Comparison of ENCODE assay signal across 8 cellular contexts in the genomic region with DNA sequence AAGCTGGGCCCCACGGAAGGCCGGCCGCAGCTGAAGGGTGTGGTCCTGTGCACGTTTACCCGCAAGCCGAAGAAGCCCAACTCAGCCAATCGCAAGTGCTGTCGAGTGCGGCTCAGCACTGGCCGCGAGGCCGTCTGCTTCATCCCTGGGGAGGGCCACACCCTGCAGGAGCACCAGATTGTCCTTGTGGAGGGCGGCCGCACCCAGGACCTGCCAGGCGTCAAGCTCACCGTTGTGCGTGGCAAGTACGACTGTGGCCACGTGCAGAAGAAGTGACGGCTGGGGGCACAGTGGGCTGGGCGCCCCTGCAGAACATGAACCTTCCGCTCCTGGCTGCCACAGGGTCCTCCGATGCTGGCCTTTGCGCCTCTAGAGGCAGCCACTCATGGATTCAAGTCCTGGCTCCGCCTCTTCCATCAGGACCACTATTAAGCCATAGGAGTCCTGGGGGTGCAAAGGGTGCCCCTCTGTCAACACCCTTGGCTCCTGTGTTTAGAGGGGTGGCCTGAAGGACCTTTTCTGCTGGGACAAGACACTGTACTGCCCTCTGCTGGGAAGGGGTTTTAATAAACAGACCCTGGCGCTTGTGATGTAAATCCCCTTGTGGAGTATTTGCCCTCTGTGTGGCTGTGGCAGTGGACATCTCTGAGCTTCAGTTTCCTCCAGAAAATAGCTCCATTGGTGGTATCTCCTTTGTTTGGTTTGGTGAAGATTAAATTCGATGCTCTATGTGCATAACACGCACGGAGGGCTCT. TPM values are rescaled to one million over a fixed set of nuclear protein-coding genes. Genes with fewer than 3 reads are reported as not detected.
DNase-seq lines count a peak whose midpoint lies in the region; ATAC-seq, FAIRE-seq and TF ChIP-seq lines count a peak whose summit lies in the region.

No MANE protein-coding gene starts in this region.

- H3K27ac Mint-ChIP-seq in CD4-positive, CD25-positive, alpha-beta regulatory T cell, result peak overlapping the region in 1 of 3 donors; percentile 40
- H3K27ac Mint-ChIP-seq in T-helper 2 cell treated with Interferon-gamma antibody and Interleukin-4, amounts not matched to agents 5 μg/mL and 100 μg/mL, for 36 hours, result no peak overlapping the region

- H3K4me3 ChIP-seq in CD4-positive, CD25-positive, alpha-beta regulatory T cell (ENCODE audit: low read depth, low read length), result no peak overlapping the region
- H3K4me3 ChIP-seq in epithelial cell of proximal tubule (ENCODE audit: low read depth, low read length), result no peak overlapping the region
- no peak overlapping the region for H3K4me3 ChIP-seq in small intestine (ENCODE audit: low read depth in 1 of 2, low read length in 2 of 2)

- no peak for ATAC-seq in CD4-positive, CD25-positive, alpha-beta regulatory T cell (ENCODE audit: low read depth in 2 of 2)

- H3K36me3 ChIP-seq in CD4-positive, CD25-positive, alpha-beta regulatory T cell (ENCODE audit: control insufficient read depth, insufficient read depth, low read length), result peaks cover 18% of the 10 kb centered on the region
- no peaks in the 10 kb centered on the region for H3K36me3 ChIP-seq in small intestine (ENCODE audit: control insufficient read depth in 2 of 2, insufficient read depth in 2 of 2, low read length in 2 of 2)

- peaks cover 0 to 4% (median 0%) of the 10 kb centered on the region in 7 donors for H3K9me3 Mint-ChIP-seq in CD4-positive, CD25-positive, alpha-beta regulatory T cell
- no peaks in the 10 kb centered on the region for H3K9me3 Mint-ChIP-seq in T-helper 2 cell treated with Interferon-gamma antibody and Interleukin-4, amounts not matched to agents 5 μg/mL and 100 μg/mL, for 36 hours

- H3K27me3 ChIP-seq in CD4-positive, CD25-positive, alpha-beta regulatory T cell (ENCODE audit: control insufficient read depth, insufficient read depth, low read length), result no peaks in the 10 kb centered on the region
- H3K27me3 ChIP-seq in small intestine (ENCODE audit: control insufficient read depth in 2 of 2, insufficient read depth in 2 of 2, low read length in 2 of 2), result no peaks in the 10 kb centered on the region

- H3K27me3 Mint-ChIP-seq in CD4-positive, CD25-positive, alpha-beta regulatory T cell, result peaks cover 6% of the 10 kb centered on the region
- H3K27me3 Mint-ChIP-seq in T-helper 2 cell treated with Interferon-gamma antibody and Interleukin-4, amounts not matched to agents 5 μg/mL and 100 μg/mL, for 36 hours (ENCODE audit: low read depth), result no peaks in the 10 kb centered on the region

- H3K4me3 Mint-ChIP-seq in CD4-positive, CD25-positive, alpha-beta regulatory T cell, result peak overlapping the region; percentile 56 to 63 (median 58)
- peak overlapping the region; percentile 50 for H3K4me3 Mint-ChIP-seq in T-helper 2 cell treated with Interferon-gamma antibody and Interleukin-4, amounts not matched to agents 5 μg/mL and 100 μg/mL, for 36 hours

- TF ChIP-seq POLR2A in GM12891 (IDR thresholded peaks at IDR 0.05; ENCODE audit: low read depth, low read length), result no peak

- H3K4me1 Mint-ChIP-seq in CD4-positive, CD25-positive, alpha-beta regulatory T cell, result peaks cover 11 to 52% (median 26%) of the 10 kb centered on the region in 4 donors
- H3K4me1 Mint-ChIP-seq in T-helper 2 cell treated with Interferon-gamma antibody and Interleukin-4, amounts not matched to agents 5 μg/mL and 100 μg/mL, for 36 hours (ENCODE audit: low read depth), result peaks cover 18% of the 10 kb centered on the region

- WGBS in small intestine, 3 donors, result 90 to 91% (median 91%) methylated on average over 29 of the region's 29 CpGs

- H3K36me3 Mint-ChIP-seq in CD4-positive, CD25-positive, alpha-beta regulatory T cell, result peaks cover 11% of the 10 kb centered on the region
- peaks cover 40% of the 10 kb centered on the region for H3K36me3 Mint-ChIP-seq in T-helper 2 cell treated with Interferon-gamma antibody and Interleukin-4, amounts not matched to agents 5 μg/mL and 100 μg/mL, for 36 hours (ENCODE audit: low read depth)

- DNase-seq in CD4-positive, CD25-positive, alpha-beta regulatory T cell, result peak in 2 of 3 donors; percentile 37 to 76
- DNase-seq in GM20000 (ENCODE audit: low spot score), result peak; percentile 51
- peak; percentile 23 for DNase-seq in T-helper 2 cell treated with Interferon-gamma antibody and Interleukin-4, amounts not matched to agents 5 μg/mL and 100 μg/mL, for 36 hours (ENCODE audit: low spot score)
- no peak for DNase-seq in epithelial cell of proximal tubule (ENCODE audit: low read depth)
- DNase-seq in small intestine, result peak; percentile 29
- no peak for DNase-seq in occipital lobe (lab: John Stamatoyannopoulos, UW)
- DNase-seq in islet precursor cell, result no peak
- DNase-seq in GM12891 (ENCODE audit: insufficient read length, low spot score), result no peak

- no peaks in the 10 kb centered on the region for H3K9me3 ChIP-seq in CD4-positive, CD25-positive, alpha-beta regulatory T cell (ENCODE audit: control insufficient read depth in 2 of 2, low read length in 2 of 2)
- no peaks in the 10 kb centered on the region for H3K9me3 ChIP-seq in small intestine (ENCODE audit: control insufficient read depth, low read depth)

- no peak for FAIRE-seq in small intestine (lab: Jason Lieb, UNC)
- FAIRE-seq in GM12891 (lab: Jason Lieb, UNC), result no peak

- peaks cover 38% of the 10 kb centered on the region for H3K4me1 ChIP-seq in CD4-positive, CD25-positive, alpha-beta regulatory T cell (ENCODE audit: control insufficient read depth, insufficient read depth, low read length, poor library complexity, severe bottlenecking)
- peaks cover 0 to 2% of the 10 kb centered on the region in 2 donors for H3K4me1 ChIP-seq in small intestine (ENCODE audit: control insufficient read depth in 2 of 2, insufficient read depth in 1 of 2, low read depth in 1 of 2, low read length in 1 of 2)

- TF ChIP-seq CTCF in GM20000 (IDR thresholded peaks at IDR 0.05; ENCODE audit: extremely low read depth, missing control alignments) (no peak), epithelial cell of proximal tubule (conservative IDR thresholded peaks at IDR 0.05; ENCODE audit: low read depth, low read length) (peak; percentile 58)

- no peak overlapping the region for H3K27ac ChIP-seq in CD4-positive, CD25-positive, alpha-beta regulatory T cell (ENCODE audit: insufficient read depth, low read length, poor library complexity, severe bottlenecking)
- no peak overlapping the region for H3K27ac ChIP-seq in small intestine (ENCODE audit: low read depth in 1 of 2, low read length in 1 of 2)

TF ChIP-seq in GM12891, 5 proteins besides CTCF, POLR2A, EP300 and RAD21:
- TF ChIP-seq SPI1 (IDR thresholded peaks at IDR 0.05; ENCODE audit: low read depth, low read length) (no peak), PAX5 (IDR thresholded peaks at IDR 0.05; ENCODE audit: insufficient read depth, low read length, severe bottlenecking) (no peak), TAF1 (IDR thresholded peaks at IDR 0.05; ENCODE audit: low read depth, low read length) (no peak), POU2F2 (IDR thresholded peaks at IDR 0.05; ENCODE audit: low read depth, low read length) (no peak), POLR2AphosphoS5 (IDR thresholded peaks at IDR 0.05; ENCODE audit: low read depth, low read length) (no peak)

RNA-seq across cellular contexts. Expression of gene MRPS12, which starts 1.9 kb away (rescaled TPM):
- 19.8 TPM for total RNA-seq in CD4-positive, CD25-positive, alpha-beta regulatory T cell
- polyA plus RNA-seq in CD4-positive, CD25-positive, alpha-beta regulatory T cell, result 100 to 1,000 TPM in 3 of 4 donors, 10 to 100 TPM in 1; 97.2 to 114 (median 108) TPM
- total RNA-seq in epithelial cell of proximal tubule, result 74.9 and 106 TPM in 2 replicates
- 10 to 100 TPM; 64.9 to 78.2 (median 75.4) TPM for polyA plus RNA-seq in small intestine
- 13.1 TPM for total RNA-seq in occipital lobe
- polyA plus RNA-seq in GM12891 (2012; ENCODE audit: low read depth, missing spikeins), result 59.8 TPM

RNA-seq across cellular contexts. Expression of gene SARS2, which starts 2.0 kb away (rescaled TPM):
- 16.1 TPM for total RNA-seq in CD4-positive, CD25-positive, alpha-beta regulatory T cell
- polyA plus RNA-seq in CD4-positive, CD25-positive, alpha-beta regulatory T cell, result 10 to 100 TPM; 13.1 to 15.6 (median 15.0) TPM
- total RNA-seq in epithelial cell of proximal tubule (42.2 and 55.5 TPM in 2 replicates), occipital lobe (5.0 TPM)
- polyA plus RNA-seq in small intestine, result 10 to 100 TPM; 21.9 to 42.0 (median 26.2) TPM
- 25.4 TPM for polyA plus RNA-seq in GM12891 (2012; ENCODE audit: low read depth, missing spikeins)

RNA-seq across cellular contexts. Expression of gene CCER2, which starts 20.6 kb away (rescaled TPM):
- total RNA-seq in CD4-positive, CD25-positive, alpha-beta regulatory T cell, result 0.91 TPM
- not detected for polyA plus RNA-seq in CD4-positive, CD25-positive, alpha-beta regulatory T cell
- total RNA-seq in epithelial cell of proximal tubule, result not detected in 2 replicates
- polyA plus RNA-seq in small intestine, result 1 to 10 TPM in 1 of 3 donors, under 1 TPM in 1, not detected in 1; 0.95 to 1.9 TPM
- 1.1 TPM for total RNA-seq in occipital lobe
- polyA plus RNA-seq in GM12891 (2012; ENCODE audit: low read depth, missing spikeins), result 1.2 TPM

RNA-seq across cellular contexts. Expression of gene NFKBIB, which starts 32.8 kb away (rescaled TPM):
- total RNA-seq in CD4-positive, CD25-positive, alpha-beta regulatory T cell, result 57.7 TPM
- 10 to 100 TPM in 3 of 4 donors, 1 to 10 TPM in 1; 9.0 to 18.9 (median 11.9) TPM for polyA plus RNA-seq in CD4-positive, CD25-positive, alpha-beta regulatory T cell
- total RNA-seq in epithelial cell of proximal tubule, result 23.6 and 33.1 TPM in 2 replicates
- polyA plus RNA-seq in small intestine, result 10 to 100 TPM; 43.6 to 45.4 (median 44.0) TPM
- total RNA-seq in occipital lobe, result 4.1 TPM
- polyA plus RNA-seq in GM12891 (2012; ENCODE audit: low read depth, missing spikeins), result 32.2 TPM

RNA-seq across cellular contexts. Expression of gene SIRT2, which starts 33.2 kb away (rescaled TPM):
- total RNA-seq in CD4-positive, CD25-positive, alpha-beta regulatory T cell, result 78.4 TPM
- polyA plus RNA-seq in CD4-positive, CD25-positive, alpha-beta regulatory T cell, result 10 to 100 TPM; 33.8 to 52.0 (median 44.3) TPM
- total RNA-seq in epithelial cell of proximal tubule, result 26.1 and 43.5 TPM in 2 replicates
- 10 to 100 TPM; 35.4 to 80.3 (median 74.0) TPM for polyA plus RNA-seq in small intestine
- total RNA-seq in occipital lobe, result 57.2 TPM
- 16.2 TPM for polyA plus RNA-seq in GM12891 (2012; ENCODE audit: low read depth, missing spikeins)

Comparison
In these comparisons a context has a peak if more than half of its experiments do, and no peak if none do; other contexts are left out.
1. DNase-seq: peak in CD4-positive, CD25-positive, alpha-beta regulatory T cell (2 of 3), GM20000 (single experiment), T-helper 2 cell treated with Interferon-gamma antibody and Interleukin-4, amounts not matched to agents 5 μg/mL and 100 μg/mL, for 36 hours (single experiment) and small intestine (single experiment); none in epithelial cell of proximal tubule (single experiment), occipital lobe (single experiment), islet precursor cell (single experiment) and GM12891 (single experiment).